In the genomic region with DNA sequence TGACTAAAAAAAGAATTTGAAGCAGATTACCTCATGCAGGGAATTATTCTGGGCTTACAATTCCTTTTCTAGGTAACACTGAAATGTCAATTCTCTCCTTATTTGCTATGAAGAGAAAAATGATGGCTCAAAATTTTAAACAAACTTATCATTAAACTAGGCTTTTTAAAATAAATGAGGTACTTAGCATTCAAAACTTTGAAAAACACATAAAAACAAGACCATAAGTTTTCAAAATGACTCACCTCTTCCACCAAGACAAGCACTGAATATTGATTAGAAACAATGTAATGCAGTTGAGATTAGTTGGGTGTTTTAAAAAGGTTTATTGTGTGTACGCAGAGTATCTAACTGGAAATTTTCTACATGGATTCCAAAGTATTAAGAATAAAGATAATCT, we compare ENCODE assay signal across 24 cellular contexts.
"Had no signal": no experiment of that assay in that cellular context is flagged by ENCODE, and none has a peak within 500 bp of the region (broad histone marks: within the 10 kb centered on the region; RNA-seq: fewer than 3 reads in every experiment).

No MANE protein-coding gene starts in this region.

- H3K27me3 ChIP-seq: body of pancreas had no signal

- ATAC-seq: activated CD4-positive, alpha-beta T cell treated with anti-CD3 and anti-CD28 coated beads for 36 hours; activated CD8-positive, alpha-beta T cell treated with anti-CD3 and anti-CD28 coated beads for 36 hours; body of pancreas; PC-3; T-cell had no signal

- DNase-seq: activated CD4-positive, alpha-beta T cell treated with anti-CD3 and anti-CD28 coated beads for 36 hours; activated CD4-positive, CD25-positive, alpha-beta regulatory T cell; activated CD8-positive, alpha-beta T cell treated with anti-CD3 and anti-CD28 coated beads for 36 hours; activated gamma-delta T cell; activated naive CD4-positive, alpha-beta T cell treated with anti-CD3 and anti-CD28 coated beads for 36 hours; activated naive CD8-positive, alpha-beta T cell treated with anti-CD3 and anti-CD28 coated beads, Interleukin-2, amount 10 ng/mL, durations not matched to agents 7 days and 5 days; activated T-cell treated with anti-CD3 and anti-CD28 coated beads, Interleukin-2, amount 50 U/mL, for 24 hours; aorta; body of pancreas; central memory CD4-positive, alpha-beta T cell; KG1; NCI-H1092; NCI-H1417; NCI-H2029 treated with DMSO at 0.1 percent for 48 hours; NCI-H345; NCI-H510A; NCI-H526 treated with DMSO at 0.1 percent for 48 hours; PC-3; SHP77 treated with DMSO at 0.1 percent for 48 hours; T-cell had no signal

- H3K27ac Mint-ChIP-seq: activated CD4-positive, alpha-beta T cell treated with anti-CD3 and anti-CD28 coated beads for 36 hours; activated naive CD4-positive, alpha-beta T cell treated with anti-CD3 and anti-CD28 coated beads for 36 hours; activated naive CD8-positive, alpha-beta T cell treated with anti-CD3 and anti-CD28 coated beads, Interleukin-2, amount 10 ng/mL, durations not matched to agents 7 days and 5 days; activated T-cell treated with anti-CD3 and anti-CD28 coated beads, Interleukin-2, amount 50 U/mL, for 24 hours had no signal

- H3K4me3 ChIP-seq: body of pancreas, coronary artery had no signal

- H3K9me3 ChIP-seq: body of pancreas had no signal

- H3K9me3 Mint-ChIP-seq: activated CD8-positive, alpha-beta T cell treated with anti-CD3 and anti-CD28 coated beads for 36 hours; activated naive CD4-positive, alpha-beta T cell treated with anti-CD3 and anti-CD28 coated beads for 36 hours; activated T-cell treated with anti-CD3 and anti-CD28 coated beads, Interleukin-2, amount 50 U/mL, for 24 hours; T-cell had no signal

- FAIRE-seq: bronchial epithelial cell, RCC 7860 had no signal

- H3K27ac ChIP-seq: body of pancreas, coronary artery, VCaP had no signal

- H3K27me3 Mint-ChIP-seq: activated CD4-positive, alpha-beta T cell treated with anti-CD3 and anti-CD28 coated beads for 36 hours; activated CD8-positive, alpha-beta T cell treated with anti-CD3 and anti-CD28 coated beads for 36 hours; activated naive CD8-positive, alpha-beta T cell treated with anti-CD3 and anti-CD28 coated beads, Interleukin-2, amount 10 ng/mL, durations not matched to agents 7 days and 5 days; activated T-cell treated with anti-CD3 and anti-CD28 coated beads, Interleukin-2, amount 50 U/mL, for 24 hours; T-cell had no signal

- H3K4me3 Mint-ChIP-seq: activated CD4-positive, alpha-beta T cell treated with anti-CD3 and anti-CD28 coated beads for 36 hours; activated CD8-positive, alpha-beta T cell treated with anti-CD3 and anti-CD28 coated beads for 36 hours; activated naive CD4-positive, alpha-beta T cell treated with anti-CD3 and anti-CD28 coated beads for 36 hours; activated naive CD8-positive, alpha-beta T cell treated with anti-CD3 and anti-CD28 coated beads, Interleukin-2, amount 10 ng/mL, durations not matched to agents 7 days and 5 days; activated T-cell treated with anti-CD3 and anti-CD28 coated beads, Interleukin-2, amount 50 U/mL, for 24 hours; T-cell had no signal

- H3K4me1 ChIP-seq: body of pancreas had no signal
